8 cellular contexts compared by ENCODE assay signal in genomic region chr14:91142214-91142668, GRCh38. TPM values are rescaled to one million over a fixed set of nuclear protein-coding genes. Genes with fewer than 3 reads are reported as not detected.
DNase-seq lines count a peak whose midpoint lies in the region; ATAC-seq, FAIRE-seq and TF ChIP-seq lines count a peak whose summit lies in the region.

No MANE protein-coding gene starts in this region.

- no peaks in the 10 kb centered on the region for H3K9me3 Mint-ChIP-seq in activated CD8-positive, alpha-beta T cell treated with anti-CD3 and anti-CD28 coated beads, Interleukin-2, amount 10 ng/mL, durations not matched to agents 7 days and 5 days (ENCODE audit: insufficient read depth)

- H3K4me1 ChIP-seq in foreskin keratinocyte = peaks cover 4% of the 10 kb centered on the region

- H3K27me3 Mint-ChIP-seq in activated CD8-positive, alpha-beta T cell treated with anti-CD3 and anti-CD28 coated beads, Interleukin-2, amount 10 ng/mL, durations not matched to agents 7 days and 5 days (ENCODE audit: low read depth) = no peaks in the 10 kb centered on the region

- H3K27ac ChIP-seq in foreskin keratinocyte = no peak overlapping the region

- ATAC-seq in HG03439 (IDR thresholded peaks at IDR 0.05; ENCODE audit: unreplicated experiment) (peak; percentile 71), foreskin keratinocyte (no peak)
- peak; percentile 60 for ATAC-seq in activated CD8-positive, alpha-beta T cell treated with anti-CD3 and anti-CD28 coated beads, Interleukin-2, amount 10 ng/mL, durations not matched to agents 7 days and 5 days

- peaks cover 79% of the 10 kb centered on the region for H3K36me3 Mint-ChIP-seq in activated CD8-positive, alpha-beta T cell treated with anti-CD3 and anti-CD28 coated beads, Interleukin-2, amount 10 ng/mL, durations not matched to agents 7 days and 5 days (ENCODE audit: low read depth)

- FAIRE-seq in RCC 7860 (lab: Jason Lieb, UNC) = no peak

- peak overlapping the region; percentile 82 for H3K27ac Mint-ChIP-seq in activated CD8-positive, alpha-beta T cell treated with anti-CD3 and anti-CD28 coated beads, Interleukin-2, amount 10 ng/mL, durations not matched to agents 7 days and 5 days

- H3K4me1 Mint-ChIP-seq in activated CD8-positive, alpha-beta T cell treated with anti-CD3 and anti-CD28 coated beads, Interleukin-2, amount 10 ng/mL, durations not matched to agents 7 days and 5 days (ENCODE audit: low read depth) = peaks cover 92% of the 10 kb centered on the region

- CTCF ChIA-PET in activated CD8-positive, alpha-beta T cell treated with anti-CD3 and anti-CD28 coated beads, Interleukin-2, amount 10 ng/mL, durations not matched to agents 7 days and 5 days (lab: Charles Lee) = interaction anchor here (1.1 to 2.1 kb wide), 6 partner anchors 28 to 239 kb away, joined by 3 to 13 read pairs (median 10); partner anchors contain the start of genes DGLUCY and RPS6KA5

- peak; percentile 75 for DNase-seq in GM10266 (ENCODE audit: extremely low spot score)
- peak; percentile 76 for DNase-seq in GM20000 (ENCODE audit: low spot score)
- DNase-seq in activated CD8-positive, alpha-beta T cell treated with anti-CD3 and anti-CD28 coated beads, Interleukin-2, amount 10 ng/mL, durations not matched to agents 7 days and 5 days = peak; percentile 67
- DNase-seq in NCI-H2171 treated with DMSO at 0.1 percent for 48 hours (lab: John Stamatoyannopoulos, UW) = no peak
- no peak for DNase-seq in NCI-H774 (lab: John Stamatoyannopoulos, UW)
- no peak for DNase-seq in RCC 7860 (ENCODE audit: low spot score)
- DNase-seq in foreskin keratinocyte = no peak

- peak overlapping the region; percentile 42 for H3K4me3 Mint-ChIP-seq in activated CD8-positive, alpha-beta T cell treated with anti-CD3 and anti-CD28 coated beads, Interleukin-2, amount 10 ng/mL, durations not matched to agents 7 days and 5 days

- TF ChIP-seq CTCF in GM10266 (IDR thresholded peaks at IDR 0.05; ENCODE audit: control insufficient read depth, insufficient read depth, low read depth, missing control alignments) (no peak), GM20000 (IDR thresholded peaks at IDR 0.05; ENCODE audit: extremely low read depth, missing control alignments) (no peak), foreskin keratinocyte (conservative IDR thresholded peaks at IDR 0.05) (no peak)

- no peaks in the 10 kb centered on the region for H3K27me3 ChIP-seq in foreskin keratinocyte

- POLR2A ChIA-PET in activated CD8-positive, alpha-beta T cell treated with anti-CD3 and anti-CD28 coated beads, Interleukin-2, amount 10 ng/mL, durations not matched to agents 7 days and 5 days (lab: Charles Lee) = interaction anchor here (0.6 to 2.0 kb wide), 3 partner anchors 27 to 102 kb away, joined by 3 to 11 read pairs (median 3); partner anchors contain the start of gene GPR68

RNA-seq across cellular contexts. Expression of gene DGLUCY, which starts 28.4 kb away (rescaled TPM):
- 100 to 1,000 TPM; 111 to 119 TPM for total RNA-seq in activated CD8-positive, alpha-beta T cell treated with anti-CD3 and anti-CD28 coated beads, Interleukin-2, amount 10 ng/mL, durations not matched to agents 7 days and 5 days
- 29.8 and 33.2 TPM in 2 replicates for total RNA-seq in foreskin keratinocyte
- 18.2 and 18.8 TPM in 2 replicates for polyA plus RNA-seq in foreskin keratinocyte

Comparison
In these comparisons a context has a peak if more than half of its experiments do, and no peak if none do; other contexts are left out.
1. DNase-seq: peak in GM10266 (single experiment), GM20000 (single experiment) and activated CD8-positive, alpha-beta T cell treated with anti-CD3 and anti-CD28 coated beads, Interleukin-2, amount 10 ng/mL, durations not matched to agents 7 days and 5 days (single experiment); none in NCI-H2171 treated with DMSO at 0.1 percent for 48 hours (single experiment), NCI-H774 (single experiment), RCC 7860 (single experiment) and foreskin keratinocyte (0 of 2).